In the genomic region with DNA sequence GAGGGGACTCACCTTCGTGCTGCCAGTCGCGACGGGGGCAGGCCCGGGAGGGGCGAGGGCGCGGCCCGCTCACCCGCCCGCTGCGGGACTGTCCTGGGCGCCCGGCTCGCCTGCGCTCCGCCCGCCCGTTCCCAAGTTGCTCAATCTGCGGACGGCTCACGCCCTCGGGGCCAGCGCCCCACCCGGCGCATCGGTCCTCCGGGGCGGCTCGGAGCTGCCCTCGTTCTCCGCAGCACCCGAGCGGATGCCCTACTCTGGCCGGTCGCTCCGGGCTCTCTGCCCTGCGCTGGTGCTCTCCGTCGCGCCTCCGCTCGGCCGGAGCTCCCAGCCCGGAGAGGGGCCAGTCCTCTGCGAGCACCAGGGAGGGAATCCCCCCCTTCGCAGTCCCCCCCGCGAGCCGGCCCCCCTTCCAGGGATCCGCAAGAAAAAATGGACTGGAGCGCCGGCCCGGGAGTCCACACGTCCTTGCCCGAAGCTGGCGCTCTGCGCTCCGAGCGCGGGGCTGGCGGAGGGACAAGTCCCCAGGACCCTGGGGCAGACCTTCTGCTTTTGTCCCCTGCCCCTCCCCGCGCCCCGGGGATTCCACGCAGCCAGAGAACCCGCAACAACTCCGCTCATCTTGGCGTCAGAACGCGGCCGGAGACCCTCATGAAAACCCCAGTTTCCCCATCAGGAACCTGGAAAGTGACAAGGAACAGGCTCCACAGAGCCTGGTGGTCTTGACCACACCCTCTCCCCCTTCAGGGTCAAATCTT, we compare ENCODE assay signal across 8 cellular contexts. TPM values are rescaled to one million over a fixed set of nuclear protein-coding genes. Genes with fewer than 3 reads are reported as not detected.
DNase-seq lines count a peak whose midpoint lies in the region; ATAC-seq and TF ChIP-seq lines count a peak whose summit lies in the region.

A gene with protein sequence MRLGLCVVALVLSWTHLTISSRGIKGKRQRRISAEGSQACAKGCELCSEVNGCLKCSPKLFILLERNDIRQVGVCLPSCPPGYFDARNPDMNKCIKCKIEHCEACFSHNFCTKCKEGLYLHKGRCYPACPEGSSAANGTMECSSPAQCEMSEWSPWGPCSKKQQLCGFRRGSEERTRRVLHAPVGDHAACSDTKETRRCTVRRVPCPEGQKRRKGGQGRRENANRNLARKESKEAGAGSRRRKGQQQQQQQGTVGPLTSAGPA (minus strand): TSS at position 339 of the 755 bp plus-strand sequence. CDS start 5,231 bp downstream, outside the sequence.

- H3K4me1 ChIP-seq in CD4-positive, alpha-beta memory T cell (ENCODE audit: insufficient read depth, low read length) = no peaks in the 10 kb centered on the region

- H3K9me3 Mint-ChIP-seq in CD4-positive, alpha-beta memory T cell = peaks cover 0 to 4% (median 0%) of the 10 kb centered on the region in 8 donors
- H3K9me3 Mint-ChIP-seq in endothelial cell (ENCODE audit: unreplicated experiment) (no peaks in the 10 kb centered on the region), nephron progenitor cell (no peaks in the 10 kb centered on the region)

- H3K4me3 ChIP-seq in CD4-positive, alpha-beta memory T cell (ENCODE audit: low read length in 2 of 2) = no peak within 1 kb of the TSS
- H3K4me3 ChIP-seq in NB4 (ENCODE audit: low read depth, low read length) = no peak within 1 kb of the TSS

- peak within 1 kb of the TSS in 7 of 8 donors; percentile 36 to 78 (median 69) for H3K4me3 Mint-ChIP-seq in CD4-positive, alpha-beta memory T cell
- no peak within 1 kb of the TSS for H3K4me3 Mint-ChIP-seq in endothelial cell (ENCODE audit: unreplicated experiment)
- H3K4me3 Mint-ChIP-seq in nephron progenitor cell = peak within 1 kb of the TSS; percentile 71

- no peak within 1 kb of the TSS for H3K27ac ChIP-seq in CD4-positive, alpha-beta memory T cell (ENCODE audit: low read depth, low read length)

- no peaks in the 10 kb centered on the region for H3K36me3 ChIP-seq in CD4-positive, alpha-beta memory T cell (ENCODE audit: insufficient read depth, low read length)

- peaks cover 7 to 22% (median 12%) of the 10 kb centered on the region in 4 donors for H3K4me1 Mint-ChIP-seq in CD4-positive, alpha-beta memory T cell
- H3K4me1 Mint-ChIP-seq in endothelial cell (ENCODE audit: unreplicated experiment) (peaks cover 3% of the 10 kb centered on the region), nephron progenitor cell (peaks cover 15% of the 10 kb centered on the region)

- no peak for DNase-seq in CD4-positive, alpha-beta memory T cell
- DNase-seq in NB4 (ENCODE audit: low read depth) = peak; percentile 30
- peak; percentile 20 for DNase-seq in endothelial cell (ENCODE audit: low spot score)
- peak; percentile 56 for DNase-seq in nephron progenitor cell
- DNase-seq in GF-D8 (lab: John Stamatoyannopoulos, UW) = no peak
- DNase-seq in activated naive CD4-positive, alpha-beta T cell treated with anti-CD3 and anti-CD28 coated beads, Interleukin-2, amount 50 U/mL, for 16 hours = no peak

- H3K27me3 ChIP-seq in CD4-positive, alpha-beta memory T cell (ENCODE audit: insufficient read depth, low read length) = peaks cover 54% of the 10 kb centered on the region

- CTCF ChIA-PET in CD4-positive, alpha-beta memory T cell (lab: Charles Lee; ENCODE audit: partially characterized antibody) = no interaction called here

- no peak for ATAC-seq in HG03460 (IDR thresholded peaks at IDR 0.05; ENCODE audit: unreplicated experiment)
- no peak for ATAC-seq in HG02610 (IDR thresholded peaks at IDR 0.05; ENCODE audit: unreplicated experiment)

- H3K9me3 ChIP-seq in CD4-positive, alpha-beta memory T cell (ENCODE audit: control insufficient read depth in 1 of 2, low read length in 2 of 2) = no peaks in the 10 kb centered on the region

- peaks cover 51 to 63% of the 10 kb centered on the region in 2 donors for H3K27me3 Mint-ChIP-seq in CD4-positive, alpha-beta memory T cell
- H3K27me3 Mint-ChIP-seq in endothelial cell (ENCODE audit: unreplicated experiment) = peaks cover 33% of the 10 kb centered on the region
- peaks cover 47% of the 10 kb centered on the region for H3K27me3 Mint-ChIP-seq in nephron progenitor cell (ENCODE audit: low read depth, poor library complexity)

- intact Hi-C loops in CD4-positive, alpha-beta memory T cell (cut with micrococcal nuclease) = no loop called here

- no peak within 1 kb of the TSS for H3K27ac Mint-ChIP-seq in CD4-positive, alpha-beta memory T cell
- H3K27ac Mint-ChIP-seq in endothelial cell (ENCODE audit: unreplicated experiment) = no peak within 1 kb of the TSS
- no peak within 1 kb of the TSS for H3K27ac Mint-ChIP-seq in nephron progenitor cell

- TF ChIP-seq POLR2A in NB4 (IDR thresholded peaks at IDR 0.05; ENCODE audit: extremely low read depth, insufficient read length) = no peak

- no peaks in the 10 kb centered on the region for H3K36me3 Mint-ChIP-seq in CD4-positive, alpha-beta memory T cell
- H3K36me3 Mint-ChIP-seq in endothelial cell (ENCODE audit: low read depth, unreplicated experiment) = no peaks in the 10 kb centered on the region
- no peaks in the 10 kb centered on the region for H3K36me3 Mint-ChIP-seq in nephron progenitor cell (ENCODE audit: low read depth)

- TF ChIP-seq CTCF in NB4 (IDR thresholded peaks at IDR 0.05; ENCODE audit: low read depth, low read length) = no peak
- no peak for TF ChIP-seq CTCF in endothelial cell (IDR thresholded peaks at IDR 0.05; ENCODE audit: unreplicated experiment)
- no peak for TF ChIP-seq CTCF in nephron progenitor cell (IDR thresholded peaks at IDR 0.05)

- POLR2A ChIA-PET in CD4-positive, alpha-beta memory T cell (lab: Charles Lee; ENCODE audit: partially characterized antibody) = no interaction called here

RNA-seq across cellular contexts. Expression of the gene that starts here (rescaled TPM):
- total RNA-seq in CD4-positive, alpha-beta memory T cell = not detected
- polyA plus RNA-seq in CD4-positive, alpha-beta memory T cell = not detected
- total RNA-seq in endothelial cell (ENCODE audit: unreplicated experiment) = not detected

Comparison
In these comparisons a context has a peak if more than half of its experiments do, and no peak if none do; other contexts are left out.
1. Peak in DNase-seq in endothelial cell; RNA of the gene not detected or under 1 TPM.
2. DNase-seq: peak in NB4 (single experiment) and nephron progenitor cell (single experiment); none in CD4-positive, alpha-beta memory T cell (0 of 5), GF-D8 (single experiment) and activated naive CD4-positive, alpha-beta T cell treated with anti-CD3 and anti-CD28 coated beads, Interleukin-2, amount 50 U/mL, for 16 hours (single experiment).